ENCODE assay signal across 20 cellular contexts in genomic region chr5:12322042-12322441, GRCh38.
DNase-seq lines count a peak whose midpoint lies in the region; ATAC-seq, FAIRE-seq and TF ChIP-seq lines count a peak whose summit lies in the region.
"Had no signal": no experiment of that assay in that cellular context is flagged by ENCODE, and none has a peak within 500 bp of the region (broad histone marks: within the 10 kb centered on the region; RNA-seq: fewer than 3 reads in every experiment).

No MANE protein-coding gene starts in this region.

- H3K9ac ChIP-seq in HUES48 (ENCODE audit: low read depth, low read length) = peak overlapping the region; percentile 29; the same call in 1 of the 2 replicates

- H3K27ac Mint-ChIP-seq in WTC11 = peak overlapping the region; percentile 96
- H3K27ac Mint-ChIP-seq: CD8-positive, alpha-beta memory T cell had no signal

- ATAC-seq in WTC11 = no peak

- no peaks in the 10 kb centered on the region for H3K79me2 ChIP-seq in DOHH2 (ENCODE audit: control insufficient read depth, low read length)

- in situ Hi-C loops in brain microvascular endothelial cell (cut with HindIII; ENCODE audit: low pct_ligation_motif_present, low sequenced_read_pairs) = no loop called here

- H3K9me3 ChIP-seq in DOHH2 (ENCODE audit: control insufficient read depth, insufficient read depth, low read length) = peaks cover 33% of the 10 kb centered on the region
- peaks cover 7% of the 10 kb centered on the region for H3K9me3 ChIP-seq in HUES48 (ENCODE audit: control insufficient read depth, insufficient read depth, low read length)
- H3K9me3 ChIP-seq: Peyer's patch, SJCRH30 had no signal

- peaks cover 61% of the 10 kb centered on the region for H3K4me1 ChIP-seq in DOHH2 (ENCODE audit: control insufficient read depth, low read length)
- peaks cover 39% of the 10 kb centered on the region for H3K4me1 ChIP-seq in HUES48 (ENCODE audit: control insufficient read depth, insufficient read depth, low read length)
- H3K4me1 ChIP-seq: Peyer's patch, SJCRH30 had no signal

- no peak for FAIRE-seq in frontal cortex (lab: Jason Lieb, UNC)
- FAIRE-seq: A204.1, D721Med, GM12891 had no signal

- no peak for DNase-seq in WTC11 (ENCODE audit: low spot score)
- DNase-seq in iPS-NIHi7 (ENCODE audit: extremely low spot score) = peak; percentile 12
- DNase-seq in HEK293T (ENCODE audit: extremely low spot score) = no peak
- DNase-seq in brain microvascular endothelial cell = no peak
- DNase-seq in frontal cortex (ENCODE audit: low spot score in 2 of 2) = no peak
- DNase-seq in GM03348 (ENCODE audit: low spot score) = no peak
- DNase-seq: CD8-positive, alpha-beta memory T cell; NCI-H1694; NCI-H2081 treated with DMSO at 0.1 percent for 48 hours; NCI-H2171 treated with DMSO at 0.1 percent for 48 hours; NCI-H524 treated with DMSO at 0.1 percent for 48 hours; NCI-H82; Peyer's patch; SJCRH30 had no signal

- 0 out of 2 replicates have a peak, but pooled peaks cover 3% of the 10 kb centered on the region for H3F3A ChIP-seq in DOHH2 (ENCODE audit: control insufficient read depth, insufficient read depth)

- peak overlapping the region; percentile 7; the same call in 1 of the 2 replicates for H3K4me3 ChIP-seq in DOHH2 (ENCODE audit: low read length)
- H3K4me3 ChIP-seq in HUES48 (ENCODE audit: low read depth, low read length) = no peak overlapping the region
- no peak overlapping the region for H3K4me3 ChIP-seq in brain microvascular endothelial cell (ENCODE audit: low read depth, low read length)
- H3K4me3 ChIP-seq: Peyer's patch, SJCRH30 had no signal

- H3K27me3 Mint-ChIP-seq in WTC11 (ENCODE audit: low read depth) = peaks cover 3% of the 10 kb centered on the region; the same call in 1 of the 2 replicates
- H3K27me3 Mint-ChIP-seq: CD8-positive, alpha-beta memory T cell had no signal

- TF ChIP-seq CTCF in DOHH2 (IDR thresholded peaks at IDR 0.05; ENCODE audit: low read depth, low read length, poor library complexity, severe bottlenecking) = no peak
- TF ChIP-seq CTCF in WTC11 (IDR thresholded peaks at IDR 0.05) = no peak
- TF ChIP-seq CTCF in brain microvascular endothelial cell (IDR thresholded peaks at IDR 0.05; ENCODE audit: low read depth, low read length, missing control alignments) = no peak

- POLR2A ChIA-PET in WTC11 (lab: Charles Lee) (no interaction called here), HEK293T (lab: Yijun Ruan, JAX) (no interaction called here)

- peaks cover 41% of the 10 kb centered on the region for H3K36me3 ChIP-seq in DOHH2 (ENCODE audit: control insufficient read depth, low read length)
- H3K36me3 ChIP-seq in HUES48 (ENCODE audit: control insufficient read depth, insufficient read depth, low read length) = 0 out of 2 replicates have a peak, but pooled peaks cover 2% of the 10 kb centered on the region
- no peaks in the 10 kb centered on the region for H3K36me3 ChIP-seq in brain microvascular endothelial cell (replicated peaks)
- H3K36me3 ChIP-seq: Peyer's patch, SJCRH30 had no signal

- H3K36me3 Mint-ChIP-seq in WTC11 = peaks cover 29% of the 10 kb centered on the region
- H3K36me3 Mint-ChIP-seq: CD8-positive, alpha-beta memory T cell had no signal

- no peaks in the 10 kb centered on the region for H3K27me3 ChIP-seq in DOHH2 (ENCODE audit: control insufficient read depth, low read length)
- no peaks in the 10 kb centered on the region for H3K27me3 ChIP-seq in HUES48 (ENCODE audit: control insufficient read depth, insufficient read depth, low read length)
- H3K27me3 ChIP-seq in brain microvascular endothelial cell (replicated peaks) = no peaks in the 10 kb centered on the region
- H3K27me3 ChIP-seq: Peyer's patch, SJCRH30 had no signal

- CTCF ChIA-PET in WTC11 (lab: Charles Lee) (no interaction called here), HEK293T (lab: Yijun Ruan, JAX) (no interaction called here)

- H3K9me2 ChIP-seq in DOHH2 (replicated peaks; ENCODE audit: control insufficient read depth, low read length) = no peaks in the 10 kb centered on the region

- H3K27ac ChIP-seq in DOHH2 (ENCODE audit: low read depth, low read length) (peak overlapping the region; percentile 64), HUES48 (ENCODE audit: low read depth, low read length) (peak overlapping the region; percentile 91), brain microvascular endothelial cell (no peak overlapping the region)
- H3K27ac ChIP-seq: C4-2B, Peyer's patch, SJCRH30 had no signal

- H3K4me2 ChIP-seq in DOHH2 (ENCODE audit: low read length) = peak overlapping the region; percentile 36

- peaks cover 26% of the 10 kb centered on the region for H3K9me3 Mint-ChIP-seq in WTC11

- peak overlapping the region; percentile 10; the same call in 1 of the 2 replicates for H3K4me3 Mint-ChIP-seq in WTC11
- H3K4me3 Mint-ChIP-seq: CD8-positive, alpha-beta memory T cell had no signal

- peaks cover 68% of the 10 kb centered on the region for H3K4me1 Mint-ChIP-seq in WTC11
- H3K4me1 Mint-ChIP-seq: CD8-positive, alpha-beta memory T cell had no signal

- H4K20me1 ChIP-seq in DOHH2 (ENCODE audit: control insufficient read depth, insufficient read depth, low read depth, low read length) = no peaks in the 10 kb centered on the region

TF ChIP-seq in WTC11, 78 proteins besides CTCF, POLR2A, EP300 and RAD21:
- no peak for TF ChIP-seq FOXJ3 (CRISPR knock-in tag; IDR thresholded peaks at IDR 0.05; ENCODE audit: borderline replicate concordance)
- TF ChIP-seq ZMAT4 (CRISPR knock-in tag; IDR thresholded peaks at IDR 0.05) = no peak
- TF ChIP-seq CREM (CRISPR knock-in tag; IDR thresholded peaks at IDR 0.05) = no peak
- no peak for TF ChIP-seq MLX (CRISPR knock-in tag; IDR thresholded peaks at IDR 0.05)
- no peak for TF ChIP-seq PRRX2 (CRISPR knock-in tag; IDR thresholded peaks at IDR 0.05)
- no peak for TF ChIP-seq TCF7 (CRISPR knock-in tag; IDR thresholded peaks at IDR 0.05; ENCODE audit: low read depth)
- no peak for TF ChIP-seq ZNF263 (CRISPR knock-in tag; IDR thresholded peaks at IDR 0.05; ENCODE audit: low read depth)
- no peak for TF ChIP-seq ZNF396 (CRISPR knock-in tag; IDR thresholded peaks at IDR 0.05; ENCODE audit: borderline replicate concordance)
- no peak for TF ChIP-seq NR1H2 (CRISPR knock-in tag; IDR thresholded peaks at IDR 0.05)
- TF ChIP-seq USF2 (CRISPR knock-in tag; IDR thresholded peaks at IDR 0.05) = no peak
- no peak for TF ChIP-seq IRF2 (CRISPR knock-in tag; IDR thresholded peaks at IDR 0.05; ENCODE audit: borderline replicate concordance, low read depth)

TF ChIP-seq in HEK293T, 16 proteins besides CTCF, POLR2A, EP300 and RAD21:
- TF ChIP-seq PKNOX1 (IDR thresholded peaks at IDR 0.05) (no peak), ZNF384 (IDR thresholded peaks at IDR 0.05) (no peak), HDGF (IDR thresholded peaks at IDR 0.05; ENCODE audit: borderline replicate concordance) (no peak), ARNT (IDR thresholded peaks at IDR 0.05) (no peak), L3MBTL2 (conservative IDR thresholded peaks at IDR 0.05) (no peak), NFRKB (IDR thresholded peaks at IDR 0.05) (no peak)
